ENCODE assay signal across 24 cellular contexts in the genomic region with DNA sequence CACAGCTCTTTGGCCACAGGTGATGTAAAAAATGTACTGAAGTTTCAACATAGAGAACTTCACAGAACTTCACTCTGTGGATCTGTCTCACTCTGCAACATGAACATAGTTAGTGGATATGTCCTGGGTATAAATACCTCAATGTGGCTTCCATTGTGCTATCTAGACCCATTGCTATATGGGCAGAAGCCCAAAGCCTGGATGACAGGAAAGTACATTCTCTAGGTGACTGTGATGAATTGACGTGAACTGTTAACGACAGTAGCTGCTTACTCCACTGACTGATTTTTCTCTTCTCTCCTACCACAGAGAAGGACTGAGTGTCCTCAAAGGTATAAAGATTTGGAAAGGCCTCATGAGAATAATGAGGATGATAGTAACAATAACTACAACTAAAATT.
"Had no signal": no experiment of that assay in that cellular context is flagged by ENCODE, and none has a peak within 500 bp of the region (broad histone marks: within the 10 kb centered on the region; RNA-seq: fewer than 3 reads in every experiment).

No MANE protein-coding gene starts in this region.

- H3K4me1 ChIP-seq: colonic mucosa, esophagus muscularis mucosa, esophagus squamous epithelium, foreskin keratinocyte, gastrocnemius medialis, gastroesophageal sphincter, heart left ventricle, heart right ventricle had no signal

- H3K4me3 ChIP-seq: colonic mucosa, coronary artery, dorsolateral prefrontal cortex, esophagus muscularis mucosa, esophagus squamous epithelium, gastrocnemius medialis, gastroesophageal sphincter, heart left ventricle, heart right ventricle had no signal

- H3K36me3 ChIP-seq: colonic mucosa, esophagus muscularis mucosa, esophagus squamous epithelium, gastrocnemius medialis, gastroesophageal sphincter, heart left ventricle, heart right ventricle had no signal

- ATAC-seq: effector memory CD8-positive, alpha-beta T cell; esophagus mucosa; foreskin keratinocyte; gastrocnemius medialis; gastroesophageal sphincter had no signal

- H3K27ac ChIP-seq: colonic mucosa, coronary artery, dorsolateral prefrontal cortex, epithelial cell of prostate, esophagus muscularis mucosa, esophagus squamous epithelium, foreskin keratinocyte, gastrocnemius medialis, gastroesophageal sphincter, heart left ventricle, heart right ventricle had no signal

- H3K9me3 ChIP-seq: colonic mucosa, esophagus muscularis mucosa, esophagus squamous epithelium, gastrocnemius medialis, gastroesophageal sphincter, heart left ventricle had no signal

- DNase-seq: colonic mucosa; cortex of kidney; dermis blood vessel endothelial cell; dorsolateral prefrontal cortex; effector CD4-positive, alpha-beta T cell; effector CD8-positive, alpha-beta T cell; effector memory CD4-positive, alpha-beta T cell; effector memory CD8-positive, alpha-beta T cell; endodermal cell; erythroblast; esophagus squamous epithelium; foreskin fibroblast; foreskin keratinocyte; foreskin melanocyte; gastrocnemius medialis; glutamatergic neuron; head of caudate nucleus; heart left ventricle; heart right ventricle had no signal

- H3K27me3 ChIP-seq: colonic mucosa, dorsolateral prefrontal cortex, esophagus muscularis mucosa, esophagus squamous epithelium, foreskin keratinocyte, gastrocnemius medialis, gastroesophageal sphincter, heart left ventricle, heart right ventricle had no signal
